ENCODE assay signal across 29 cellular contexts in genomic region chr22:17262976-17263375, GRCh38. TPM values are rescaled to one million over a fixed set of nuclear protein-coding genes. Genes with fewer than 3 reads are reported as not detected.
"Had no signal": no experiment of that assay in that cellular context is flagged by ENCODE, and none has a peak within 500 bp of the region (broad histone marks: within the 10 kb centered on the region; RNA-seq: fewer than 3 reads in every experiment).

No MANE protein-coding gene starts in this region.

- H3K27me3 ChIP-seq: ascending aorta, body of pancreas, Peyer's patch, SJCRH30 had no signal

- H3K4me1 ChIP-seq: ascending aorta had no signal

- H3K27ac ChIP-seq: ascending aorta, body of pancreas, Peyer's patch, RWPE1 had no signal

- H3K27ac Mint-ChIP-seq: activated CD4-positive, alpha-beta memory T cell treated with anti-CD3 and anti-CD28 coated beads for 36 hours; activated CD4-positive, alpha-beta T cell treated with anti-CD3 and anti-CD28 coated beads, Interleukin-2, amount 10 ng/mL, durations not matched to agents 24 days and 14 days; activated naive CD4-positive, alpha-beta T cell treated with anti-CD3 and anti-CD28 coated beads, Interleukin-2, amount 50 U/mL, for 72 hours; activated naive CD8-positive, alpha-beta T cell treated with anti-CD3 and anti-CD28 coated beads, Interleukin-2, amount 50 U/mL, for 24 hours had no signal

- DNase-seq: activated B cell treated with CpG ODN at 0.5 μM for 24 hours; activated CD4-positive, alpha-beta memory T cell treated with anti-CD3 and anti-CD28 coated beads for 36 hours; activated CD4-positive, alpha-beta T cell treated with anti-CD3 and anti-CD28 coated beads for 1 hour; activated CD4-positive, alpha-beta T cell treated with anti-CD3 and anti-CD28 coated beads, Interleukin-2, amount 10 ng/mL, durations not matched to agents 24 days and 14 days; activated CD8-positive, alpha-beta memory T cell treated with anti-CD3 and anti-CD28 coated beads for 24 hours; activated effector memory CD4-positive, alpha-beta T cell treated with anti-CD3 and anti-CD28 coated beads, Interleukin-2, amount 50 U/mL, for 16 hours; activated naive CD4-positive, alpha-beta T cell treated with Interleukin-2 at 50 U/mL for 16 hours; activated naive CD8-positive, alpha-beta T cell treated with anti-CD3 and anti-CD28 coated beads, Interleukin-2, amount 50 U/mL, for 24 hours; activated T-cell treated with anti-CD3 and anti-CD28 coated beads, Interleukin-2, amount 50 U/mL, for 4 hours; amniotic stem cell; body of pancreas; Karpas-422; MM.1S; NCI-H1105; NCI-H1436; NCI-H1694 treated with DMSO at 0.1 percent for 48 hours; NCI-H2029 treated with DMSO at 0.1 percent for 48 hours; NCI-H345; NCI-H510A treated with DMSO at 0.1 percent for 48 hours; NCI-H69; NK-92 treated with Interleukin-12 subunit alpha and Interleukin-12 subunit beta, amount 100 ng/mL, for 24 hours; Peyer's patch; Right ventricle myocardium superior; SJCRH30; SK-N-SH; T-helper 9 cell had no signal

- ATAC-seq: activated naive CD4-positive, alpha-beta T cell treated with anti-CD3 and anti-CD28 coated beads, Interleukin-2, amount 50 U/mL, for 72 hours; activated naive CD8-positive, alpha-beta T cell treated with anti-CD3 and anti-CD28 coated beads, Interleukin-2, amount 50 U/mL, for 24 hours; activated T-cell treated with anti-CD3 and anti-CD28 coated beads, Interleukin-2, amount 50 U/mL, for 4 hours; body of pancreas had no signal

- H3K27me3 Mint-ChIP-seq: activated B cell treated with CpG ODN at 0.5 μM for 24 hours; activated CD4-positive, alpha-beta memory T cell treated with anti-CD3 and anti-CD28 coated beads for 36 hours; activated CD4-positive, alpha-beta T cell treated with anti-CD3 and anti-CD28 coated beads, Interleukin-2, amount 10 ng/mL, durations not matched to agents 24 days and 14 days had no signal

- H3K36me3 Mint-ChIP-seq: activated CD4-positive, alpha-beta memory T cell treated with anti-CD3 and anti-CD28 coated beads for 36 hours; activated naive CD4-positive, alpha-beta T cell treated with anti-CD3 and anti-CD28 coated beads, Interleukin-2, amount 50 U/mL, for 72 hours had no signal

- H3K9ac ChIP-seq: SK-N-SH had no signal

- H3K4me3 Mint-ChIP-seq: activated B cell treated with CpG ODN at 0.5 μM for 24 hours; activated CD4-positive, alpha-beta memory T cell treated with anti-CD3 and anti-CD28 coated beads for 36 hours; activated CD4-positive, alpha-beta T cell treated with anti-CD3 and anti-CD28 coated beads, Interleukin-2, amount 10 ng/mL, durations not matched to agents 24 days and 14 days; activated naive CD8-positive, alpha-beta T cell treated with anti-CD3 and anti-CD28 coated beads, Interleukin-2, amount 50 U/mL, for 24 hours; activated T-cell treated with anti-CD3 and anti-CD28 coated beads, Interleukin-2, amount 50 U/mL, for 4 hours had no signal

- H3K9me3 ChIP-seq: ascending aorta, body of pancreas, Peyer's patch, SJCRH30, SK-N-SH had no signal

- H3K4me3 ChIP-seq: ascending aorta, body of pancreas, Peyer's patch, SJCRH30 had no signal

- H3K36me3 ChIP-seq: ascending aorta, Peyer's patch, SJCRH30 had no signal

- H3K9me3 Mint-ChIP-seq: activated B cell treated with CpG ODN at 0.5 μM for 24 hours; activated CD4-positive, alpha-beta memory T cell treated with anti-CD3 and anti-CD28 coated beads for 36 hours; activated CD4-positive, alpha-beta T cell treated with anti-CD3 and anti-CD28 coated beads, Interleukin-2, amount 10 ng/mL, durations not matched to agents 24 days and 14 days; activated naive CD4-positive, alpha-beta T cell treated with anti-CD3 and anti-CD28 coated beads, Interleukin-2, amount 50 U/mL, for 72 hours; activated naive CD8-positive, alpha-beta T cell treated with anti-CD3 and anti-CD28 coated beads, Interleukin-2, amount 50 U/mL, for 24 hours; activated T-cell treated with anti-CD3 and anti-CD28 coated beads, Interleukin-2, amount 50 U/mL, for 4 hours had no signal

- H3K4me2 ChIP-seq: SK-N-SH had no signal

RNA-seq across cellular contexts. Expression of gene ADA2, which starts 43.7 kb away (rescaled TPM):
- total RNA-seq: ascending aorta had no signal
